14 cellular contexts compared by ENCODE assay signal in genomic region chr11:10694481-10695239, GRCh38. TPM values are rescaled to one million over a fixed set of nuclear protein-coding genes. Genes with fewer than 3 reads are reported as not detected.
A peak's percentile ranks its signal among the peaks of the same experiment; 100 is the strongest.
DNase-seq lines count a peak whose midpoint lies in the region; ATAC-seq, FAIRE-seq and TF ChIP-seq lines count a peak whose summit lies in the region.
"Had no signal": no experiment of that assay in that cellular context is flagged by ENCODE, and none has a peak within 500 bp of the region (broad histone marks: within the 10 kb centered on the region; RNA-seq: fewer than 3 reads in every experiment).

No MANE protein-coding gene starts in this region.

- no peak overlapping the region for H3K9ac ChIP-seq in astrocyte (ENCODE audit: low read length)
- H3K9ac ChIP-seq in stomach smooth muscle (ENCODE audit: low read length in 2 of 2) = peak overlapping the region in 1 of 2 donors; percentile 91

- DNase-seq in GM03348 (ENCODE audit: low spot score) (peak; percentile 68), astrocyte (ENCODE audit: low read depth) (peak; percentile 62), mesenteric fat pad (ENCODE audit: low spot score) (no peak), breast epithelium (ENCODE audit: low spot score in 2 of 2) (no peak), T-cell (no peak), NCI-H774 (lab: John Stamatoyannopoulos, UW) (no peak)
- DNase-seq: activated CD4-positive, alpha-beta T cell treated with anti-CD3 and anti-CD28 coated beads, Interleukin-2, amount 50 U/mL, for 4 hours; CD4-positive, alpha-beta memory T cell; NCI-H146; NCI-H526 treated with DMSO at 0.1 percent for 48 hours; T-helper 9 cell had no signal

- POLR2A ChIA-PET in T-cell (lab: Charles Lee) = no interaction called here

- peaks cover 8% of the 10 kb centered on the region for H3K27me3 Mint-ChIP-seq in astrocyte (ENCODE audit: low read depth, unreplicated experiment)
- peaks cover 6 to 21% of the 10 kb centered on the region in 2 donors for H3K27me3 Mint-ChIP-seq in T-cell
- H3K27me3 Mint-ChIP-seq: progenitor cell of endocrine pancreas had no signal

- intact Hi-C loops in breast epithelium (cut with DNase I; ENCODE audit: low total_unique reads) = no loop called here

- H3K4me1 ChIP-seq in astrocyte (ENCODE audit: insufficient read depth, low read length) = peaks cover 22% of the 10 kb centered on the region
- H3K4me1 ChIP-seq in gastroesophageal sphincter = peaks cover 3 to 46% (median 11%) of the 10 kb centered on the region in 3 donors
- H3K4me1 ChIP-seq in stomach smooth muscle (ENCODE audit: control insufficient read depth, insufficient read depth, low read length) = peaks cover 43% of the 10 kb centered on the region
- H3K4me1 ChIP-seq in breast epithelium = no peaks in the 10 kb centered on the region

- H3K27ac Mint-ChIP-seq in astrocyte (ENCODE audit: unreplicated experiment) = no peak overlapping the region
- no peak overlapping the region for H3K27ac Mint-ChIP-seq in T-cell
- H3K27ac Mint-ChIP-seq: CD4-positive, alpha-beta memory T cell; progenitor cell of endocrine pancreas had no signal

- H3K9me3 Mint-ChIP-seq in astrocyte (ENCODE audit: unreplicated experiment) (peaks cover 6% of the 10 kb centered on the region), T-cell (no peaks in the 10 kb centered on the region)

- H3K27ac ChIP-seq in astrocyte (ENCODE audit: low read depth, low read length) = no peak overlapping the region
- peak overlapping the region; percentile 93 to 97 (median 96) for H3K27ac ChIP-seq in gastroesophageal sphincter
- peak overlapping the region; percentile 99 for H3K27ac ChIP-seq in stomach smooth muscle (ENCODE audit: low read length)
- peak overlapping the region in 1 of 2 donors; percentile 89 for H3K27ac ChIP-seq in breast epithelium

- H3K4me3 Mint-ChIP-seq in astrocyte (ENCODE audit: unreplicated experiment) = no peak overlapping the region
- no peak overlapping the region for H3K4me3 Mint-ChIP-seq in T-cell
- H3K4me3 Mint-ChIP-seq: CD4-positive, alpha-beta memory T cell had no signal

- no peak overlapping the region for H3K4me2 ChIP-seq in astrocyte (ENCODE audit: low read length)

- TF ChIP-seq CTCF in astrocyte (IDR thresholded peaks at IDR 0.05; ENCODE audit: insufficient read depth, low read depth, low read length) = no peak
- TF ChIP-seq CTCF in gastroesophageal sphincter (IDR thresholded peaks at IDR 0.05) = peak in 1 of 4 experiments; percentile 8
- no peak for TF ChIP-seq CTCF in breast epithelium (IDR thresholded peaks at IDR 0.05)

- no peak for TF ChIP-seq POLR2A in gastroesophageal sphincter (IDR thresholded peaks at IDR 0.05)
- no peak for TF ChIP-seq POLR2A in breast epithelium (IDR thresholded peaks at IDR 0.05)

- no peaks in the 10 kb centered on the region for H4K20me1 ChIP-seq in astrocyte (ENCODE audit: insufficient read depth, low read length)

- no peaks in the 10 kb centered on the region for H3K27me3 ChIP-seq in astrocyte (ENCODE audit: insufficient read depth, low read length)
- no peaks in the 10 kb centered on the region for H3K27me3 ChIP-seq in gastroesophageal sphincter
- H3K27me3 ChIP-seq in stomach smooth muscle (ENCODE audit: control insufficient read depth in 1 of 2, insufficient read depth in 2 of 2, low read length in 2 of 2) = no peaks in the 10 kb centered on the region
- H3K27me3 ChIP-seq in breast epithelium = no peaks in the 10 kb centered on the region

- peaks cover 6% of the 10 kb centered on the region for H3K9me3 ChIP-seq in astrocyte (ENCODE audit: insufficient read depth, low read depth, low read length)
- H3K9me3 ChIP-seq in gastroesophageal sphincter = no peaks in the 10 kb centered on the region
- no peaks in the 10 kb centered on the region for H3K9me3 ChIP-seq in stomach smooth muscle (ENCODE audit: control insufficient read depth in 2 of 2, low read length in 2 of 2)
- peaks cover 0 to 5% of the 10 kb centered on the region in 2 donors for H3K9me3 ChIP-seq in breast epithelium

- no peaks in the 10 kb centered on the region for H3K36me3 Mint-ChIP-seq in astrocyte (ENCODE audit: low read depth, unreplicated experiment)
- H3K36me3 Mint-ChIP-seq in T-cell = no peaks in the 10 kb centered on the region
- H3K36me3 Mint-ChIP-seq: CD4-positive, alpha-beta memory T cell had no signal

- CTCF ChIA-PET in T-cell (lab: Charles Lee) = no interaction called here

- no peak for FAIRE-seq in astrocyte (lab: Jason Lieb, UNC)

- peaks cover 19% of the 10 kb centered on the region for H3K79me2 ChIP-seq in astrocyte (ENCODE audit: insufficient read depth, low read length)

- no peak for TF ChIP-seq EP300 in gastroesophageal sphincter (IDR thresholded peaks at IDR 0.05)

- no peak overlapping the region for H2AFZ ChIP-seq in astrocyte (ENCODE audit: low read depth, low read length)

- H3K4me1 Mint-ChIP-seq in astrocyte (ENCODE audit: low read depth, unreplicated experiment) (peaks cover 5% of the 10 kb centered on the region), T-cell (no peaks in the 10 kb centered on the region)
- H3K4me1 Mint-ChIP-seq: CD4-positive, alpha-beta memory T cell had no signal

- 13 to 14% methylated on average over 1 of the region's 4 CpGs for WGBS in gastroesophageal sphincter (ENCODE audit: low coverage in 1 of 2), 2 donors

- H3K36me3 ChIP-seq in astrocyte (ENCODE audit: insufficient read depth, low read length) (no peaks in the 10 kb centered on the region), gastroesophageal sphincter (no peaks in the 10 kb centered on the region), stomach smooth muscle (ENCODE audit: control insufficient read depth in 2 of 2, insufficient read depth in 2 of 2, low read length in 2 of 2) (no peaks in the 10 kb centered on the region), breast epithelium (no peaks in the 10 kb centered on the region)

- ATAC-seq in gastroesophageal sphincter (no peak), T-cell (replicated peaks in 1 of 4) (no peak)

- H3K4me3 ChIP-seq in astrocyte (ENCODE audit: insufficient read depth, low read depth, low read length) (no peak overlapping the region), gastroesophageal sphincter (no peak overlapping the region), stomach smooth muscle (ENCODE audit: low read length in 2 of 2) (peak overlapping the region in 1 of 2 donors; percentile 40), breast epithelium (no peak overlapping the region)

RNA-seq across cellular contexts. Expression of gene IRAG1, which starts 1.1 kb away (rescaled TPM):
- total RNA-seq in astrocyte = 3.7 and 5.4 TPM in 2 replicates
- total RNA-seq in gastroesophageal sphincter = 100 to 1,000 TPM; 156 to 408 (median 278) TPM
- 24.8 TPM for total RNA-seq in mesenteric fat pad
- 10 to 100 TPM; 10.1 to 16.1 (median 13.2) TPM for total RNA-seq in breast epithelium
- under 1 TPM in 2 of 5 donors, not detected in 3; 0.06 to 0.20 TPM for total RNA-seq in T-cell
- total RNA-seq: CD4-positive, alpha-beta memory T cell had no signal

RNA-seq across cellular contexts. Expression of gene CTR9, which starts 56.4 kb away (rescaled TPM):
- 29.3 and 36.0 TPM in 2 replicates for total RNA-seq in astrocyte
- total RNA-seq in gastroesophageal sphincter = 10 to 100 TPM; 18.1 to 21.8 (median 20.9) TPM
- 32.5 TPM for total RNA-seq in mesenteric fat pad
- total RNA-seq in breast epithelium = 10 to 100 TPM; 24.6 to 35.0 (median 28.5) TPM
- total RNA-seq in T-cell = 10 to 100 TPM; 26.4 to 45.6 (median 42.2) TPM

Comparison
In these comparisons a context has a peak if more than half of its experiments do, and no peak if none do; other contexts are left out.
1. DNase-seq: peak in GM03348 (single experiment) and astrocyte (single experiment); none in mesenteric fat pad (single experiment), breast epithelium (0 of 2), T-cell (0 of 34) and NCI-H774 (single experiment).